7 cellular contexts compared by ENCODE assay signal in genomic region chr6:42045538-42046460, GRCh38. TPM values are rescaled to one million over a fixed set of nuclear protein-coding genes. Genes with fewer than 3 reads are reported as not detected.
DNase-seq lines count a peak whose midpoint lies in the region; ATAC-seq, FAIRE-seq and TF ChIP-seq lines count a peak whose summit lies in the region.

No MANE protein-coding gene starts in this region.

- no peak for ATAC-seq in HG03378 (IDR thresholded peaks at IDR 0.05; ENCODE audit: unreplicated experiment)

- TF ChIP-seq CTCF in endothelial cell (IDR thresholded peaks at IDR 0.05; ENCODE audit: unreplicated experiment): no peak

- peak; percentile 57 for DNase-seq in H54 (ENCODE audit: insufficient read length, low spot score)
- peak; percentile 91 for DNase-seq in NCI-H510A treated with DMSO at 0.1 percent for 48 hours (lab: John Stamatoyannopoulos, UW)
- peak; percentile 64 to 78 for DNase-seq in activated CD8-positive, alpha-beta memory T cell treated with anti-CD3 and anti-CD28 coated beads for 4 hours (ENCODE audit: low read depth in 2 of 2)
- DNase-seq in endothelial cell (ENCODE audit: low spot score): no peak
- DNase-seq in midbrain (lab: John Stamatoyannopoulos, UW): peak; percentile 79
- DNase-seq in stimulated activated naive CD4-positive, alpha-beta T cell (lab: John Stamatoyannopoulos, UW): peak; percentile 78 to 97 (median 90)

- peaks cover 42% of the 10 kb centered on the region for H3K4me1 Mint-ChIP-seq in endothelial cell (ENCODE audit: unreplicated experiment)

- H3K27ac Mint-ChIP-seq in endothelial cell (ENCODE audit: unreplicated experiment): peak overlapping the region; percentile 30

- no peak for TF ChIP-seq POLR2A in H54 (IDR thresholded peaks at IDR 0.05; ENCODE audit: low read depth, low read length)

- FAIRE-seq in H54 (lab: Jason Lieb, UNC): no peak

- H3K36me3 Mint-ChIP-seq in endothelial cell (ENCODE audit: low read depth, unreplicated experiment): no peaks in the 10 kb centered on the region

- no peak overlapping the region for H3K4me3 Mint-ChIP-seq in endothelial cell (ENCODE audit: unreplicated experiment)

- no peaks in the 10 kb centered on the region for H3K9me3 Mint-ChIP-seq in endothelial cell (ENCODE audit: unreplicated experiment)

- peaks cover 13% of the 10 kb centered on the region for H3K27me3 Mint-ChIP-seq in endothelial cell (ENCODE audit: unreplicated experiment)

RNA-seq across cellular contexts. Expression of gene TAF8, which starts 4.5 kb away (rescaled TPM):
- 21.9 TPM for total RNA-seq in endothelial cell (ENCODE audit: unreplicated experiment)
